Comparison of ENCODE assay signal across 2 cellular contexts in genomic region chrX:9327086-9327746, GRCh38.
TF ChIP-seq lines count a peak whose summit lies in the region.

No MANE protein-coding gene starts in this region.

TF ChIP-seq in HepG2, 621 proteins besides CTCF, POLR2A, EP300 and RAD21:
- no peak for TF ChIP-seq PAX8 (CRISPR knock-in tag; IDR thresholded peaks at IDR 0.05; ENCODE audit: borderline replicate concordance)
- peak; percentile 95 for TF ChIP-seq MNT (IDR thresholded peaks at IDR 0.05)

TF ChIP-seq in H1, 55 proteins besides CTCF, POLR2A, EP300 and RAD21:
- TF ChIP-seq SIN3A (conservative IDR thresholded peaks at IDR 0.05 in 1 of 2, IDR thresholded peaks at IDR 0.05 in 1 of 2; ENCODE audit: low read depth in 1 of 2, low read length in 2 of 2) (no peak), CBX5 (IDR thresholded peaks at IDR 0.05; ENCODE audit: low read depth, low read length) (no peak), JUN (IDR thresholded peaks at IDR 0.05; ENCODE audit: low read depth, low read length) (no peak)
